ENCODE assay signal across 9 cellular contexts in genomic region chr2:120736202-120736954, GRCh38. TPM values are rescaled to one million over a fixed set of nuclear protein-coding genes. Genes with fewer than 3 reads are reported as not detected.
DNase-seq lines count a peak whose midpoint lies in the region; ATAC-seq and TF ChIP-seq lines count a peak whose summit lies in the region.
"Had no signal": no experiment of that assay in that cellular context is flagged by ENCODE, and none has a peak within 500 bp of the region (broad histone marks: within the 10 kb centered on the region; RNA-seq: fewer than 3 reads in every experiment).

No MANE protein-coding gene starts in this region.

- ATAC-seq in body of pancreas (peak; percentile 18), upper lobe of left lung (ENCODE audit: low FRiP score in 2 of 2) (peak; percentile 3 to 29), T-cell (replicated peaks in 1 of 4) (no peak), GM21717 (IDR thresholded peaks at IDR 0.05; ENCODE audit: unreplicated experiment) (no peak), HG02884 (IDR thresholded peaks at IDR 0.05; ENCODE audit: unreplicated experiment) (no peak)

- TF ChIP-seq CTCF in body of pancreas (IDR thresholded peaks at IDR 0.05), result no peak
- no peak for TF ChIP-seq CTCF in lower leg skin (IDR thresholded peaks at IDR 0.05)
- TF ChIP-seq CTCF in upper lobe of left lung (IDR thresholded peaks at IDR 0.05), result no peak

- TF ChIP-seq EP300 in upper lobe of left lung (IDR thresholded peaks at IDR 0.05), result no peak

- H3K36me3 ChIP-seq in body of pancreas (replicated peaks in 1 of 2; ENCODE audit: insufficient read depth in 1 of 2, low read depth in 2 of 2) (no peaks in the 10 kb centered on the region), upper lobe of left lung (no peaks in the 10 kb centered on the region)

- peaks cover 38% of the 10 kb centered on the region for H3K4me1 ChIP-seq in body of pancreas
- H3K4me1 ChIP-seq in upper lobe of left lung, result peaks cover 22 to 36% (median 30%) of the 10 kb centered on the region in 4 donors

- no peak for DNase-seq in activated CD4-positive, alpha-beta T cell treated with anti-CD3 and anti-CD28 coated beads, Interleukin-2, amount 10 ng/mL, durations not matched to agents 24 days and 14 days
- no peak for DNase-seq in activated CD4-positive, alpha-beta T cell treated with anti-CD3 and anti-CD28 coated beads, Interleukin-2, amount 50 U/mL, for 1 hour
- DNase-seq in body of pancreas (no peak), lower leg skin (ENCODE audit: low spot score in 2 of 2) (peak in 1 of 2 donors; percentile 87), upper lobe of left lung (peak; percentile 19 to 82), T-cell (no peak)
- DNase-seq: activated B cell treated with CpG ODN at 0.5 μM for 24 hours had no signal

- no peaks in the 10 kb centered on the region for H3K9me3 Mint-ChIP-seq in activated CD4-positive, alpha-beta T cell treated with anti-CD3 and anti-CD28 coated beads, Interleukin-2, amount 10 ng/mL, durations not matched to agents 24 days and 14 days
- no peaks in the 10 kb centered on the region for H3K9me3 Mint-ChIP-seq in T-cell
- H3K9me3 Mint-ChIP-seq: activated B cell treated with CpG ODN at 0.5 μM for 24 hours had no signal

- POLR2A ChIA-PET in T-cell (lab: Charles Lee), result no interaction called here

- whole genome bisulfite sequencing in body of pancreas, 2 donors, result 0 to 2% methylated on average over 33 to 59 of the region's 60 CpGs
- 0 to 1% methylated on average over 45 to 49 of the region's 60 CpGs for WGBS in lower leg skin, 2 donors
- WGBS in upper lobe of left lung, 2 donors, result 1 to 3% methylated on average over 30 to 40 of the region's 60 CpGs

- H3K27ac ChIP-seq in body of pancreas, result peak overlapping the region in 2 of 4 donors; percentile 6 to 41
- H3K27ac ChIP-seq in upper lobe of left lung, result peak overlapping the region; percentile 53 to 82 (median 68)

- CTCF ChIA-PET in T-cell (lab: Charles Lee), result no interaction called here

- no peaks in the 10 kb centered on the region for H3K36me3 Mint-ChIP-seq in activated CD4-positive, alpha-beta T cell treated with anti-CD3 and anti-CD28 coated beads, Interleukin-2, amount 10 ng/mL, durations not matched to agents 24 days and 14 days (ENCODE audit: low read depth)
- H3K36me3 Mint-ChIP-seq in T-cell, result no peaks in the 10 kb centered on the region

- H3K27ac Mint-ChIP-seq in activated CD4-positive, alpha-beta T cell treated with anti-CD3 and anti-CD28 coated beads, Interleukin-2, amount 10 ng/mL, durations not matched to agents 24 days and 14 days, result no peak overlapping the region
- no peak overlapping the region for H3K27ac Mint-ChIP-seq in T-cell
- H3K27ac Mint-ChIP-seq: activated B cell treated with CpG ODN at 0.5 μM for 24 hours had no signal

- peak overlapping the region; percentile 70 for H3K4me3 Mint-ChIP-seq in activated CD4-positive, alpha-beta T cell treated with anti-CD3 and anti-CD28 coated beads, Interleukin-2, amount 10 ng/mL, durations not matched to agents 24 days and 14 days
- peak overlapping the region in 1 of 3 donors; percentile 54 for H3K4me3 Mint-ChIP-seq in T-cell
- H3K4me3 Mint-ChIP-seq: activated B cell treated with CpG ODN at 0.5 μM for 24 hours had no signal

- no peak for TF ChIP-seq POLR2A in body of pancreas (IDR thresholded peaks at IDR 0.05)
- no peak for TF ChIP-seq POLR2A in lower leg skin (IDR thresholded peaks at IDR 0.05)
- TF ChIP-seq POLR2A in upper lobe of left lung (IDR thresholded peaks at IDR 0.05), result no peak

- H3K9me3 ChIP-seq in body of pancreas, result no peaks in the 10 kb centered on the region
- no peaks in the 10 kb centered on the region for H3K9me3 ChIP-seq in upper lobe of left lung

- intact Hi-C loops in activated CD4-positive, alpha-beta T cell treated with anti-CD3 and anti-CD28 coated beads, Interleukin-2, amount 10 ng/mL, durations not matched to agents 24 days and 14 days (cut with micrococcal nuclease), result no loop called here
- intact Hi-C loops in body of pancreas (cut with DNase I) (no loop called here), lower leg skin (cut with DNase I; ENCODE audit: low total_unique reads) (no loop called here)

- H3K27me3 ChIP-seq in body of pancreas (peaks cover 0 to 30% of the 10 kb centered on the region in 2 donors), upper lobe of left lung (peaks cover 0 to 44% (median 26%) of the 10 kb centered on the region in 4 donors)

- no peak overlapping the region for H3K4me3 ChIP-seq in body of pancreas
- H3K4me3 ChIP-seq in lower leg skin (ENCODE audit: low read depth, poor library complexity, severe bottlenecking), result peak overlapping the region; percentile 37
- H3K4me3 ChIP-seq in upper lobe of left lung, result peak overlapping the region; percentile 32 to 52 (median 41)

- peaks cover 16% of the 10 kb centered on the region for H3K4me1 Mint-ChIP-seq in activated CD4-positive, alpha-beta T cell treated with anti-CD3 and anti-CD28 coated beads, Interleukin-2, amount 10 ng/mL, durations not matched to agents 24 days and 14 days
- peaks cover 4 to 12% (median 10%) of the 10 kb centered on the region in 3 donors for H3K4me1 Mint-ChIP-seq in T-cell

- H3K27me3 Mint-ChIP-seq in activated CD4-positive, alpha-beta T cell treated with anti-CD3 and anti-CD28 coated beads, Interleukin-2, amount 10 ng/mL, durations not matched to agents 24 days and 14 days, result peaks cover 64% of the 10 kb centered on the region
- peaks cover 58 to 75% of the 10 kb centered on the region in 2 donors for H3K27me3 Mint-ChIP-seq in T-cell

RNA-seq across cellular contexts. Expression of gene GLI2, which starts 0.7 kb away (rescaled TPM):
- 0.09 and 0.14 TPM in 2 replicates for total RNA-seq in activated CD4-positive, alpha-beta T cell treated with anti-CD3 and anti-CD28 coated beads, Interleukin-2, amount 10 ng/mL, durations not matched to agents 24 days and 14 days
- total RNA-seq in body of pancreas (1 to 10 TPM; 1.0 to 1.3 TPM), lower leg skin (1 to 10 TPM in 3 of 4 donors, under 1 TPM in 1; 0.42 to 6.7 (median 3.1) TPM), upper lobe of left lung (1 to 10 TPM in 5 of 6 donors, under 1 TPM in 1; 0.61 to 8.8 (median 3.3) TPM), T-cell (under 1 TPM in 1 of 5 donors, not detected in 4; 0.25 TPM)
- total RNA-seq: activated B cell treated with CpG ODN at 0.5 μM for 24 hours had no signal

Comparison
In these comparisons a context has a peak if more than half of its experiments do, and no peak if none do; other contexts are left out.
1. DNase-seq: peak in upper lobe of left lung (2 of 2); none in activated CD4-positive, alpha-beta T cell treated with anti-CD3 and anti-CD28 coated beads, Interleukin-2, amount 10 ng/mL, durations not matched to agents 24 days and 14 days (single experiment), activated CD4-positive, alpha-beta T cell treated with anti-CD3 and anti-CD28 coated beads, Interleukin-2, amount 50 U/mL, for 1 hour (single experiment), body of pancreas (0 of 4) and T-cell (0 of 34).
2. ATAC-seq: peak in body of pancreas (single experiment) and upper lobe of left lung (2 of 2); none in T-cell (0 of 4), GM21717 (single experiment) and HG02884 (single experiment).
3. H3K4me3 ChIP-seq: peak in lower leg skin (single experiment) and upper lobe of left lung (4 of 4); none in body of pancreas (0 of 2).